Comparison of ENCODE assay signal across 9 cellular contexts in the genomic region with DNA sequence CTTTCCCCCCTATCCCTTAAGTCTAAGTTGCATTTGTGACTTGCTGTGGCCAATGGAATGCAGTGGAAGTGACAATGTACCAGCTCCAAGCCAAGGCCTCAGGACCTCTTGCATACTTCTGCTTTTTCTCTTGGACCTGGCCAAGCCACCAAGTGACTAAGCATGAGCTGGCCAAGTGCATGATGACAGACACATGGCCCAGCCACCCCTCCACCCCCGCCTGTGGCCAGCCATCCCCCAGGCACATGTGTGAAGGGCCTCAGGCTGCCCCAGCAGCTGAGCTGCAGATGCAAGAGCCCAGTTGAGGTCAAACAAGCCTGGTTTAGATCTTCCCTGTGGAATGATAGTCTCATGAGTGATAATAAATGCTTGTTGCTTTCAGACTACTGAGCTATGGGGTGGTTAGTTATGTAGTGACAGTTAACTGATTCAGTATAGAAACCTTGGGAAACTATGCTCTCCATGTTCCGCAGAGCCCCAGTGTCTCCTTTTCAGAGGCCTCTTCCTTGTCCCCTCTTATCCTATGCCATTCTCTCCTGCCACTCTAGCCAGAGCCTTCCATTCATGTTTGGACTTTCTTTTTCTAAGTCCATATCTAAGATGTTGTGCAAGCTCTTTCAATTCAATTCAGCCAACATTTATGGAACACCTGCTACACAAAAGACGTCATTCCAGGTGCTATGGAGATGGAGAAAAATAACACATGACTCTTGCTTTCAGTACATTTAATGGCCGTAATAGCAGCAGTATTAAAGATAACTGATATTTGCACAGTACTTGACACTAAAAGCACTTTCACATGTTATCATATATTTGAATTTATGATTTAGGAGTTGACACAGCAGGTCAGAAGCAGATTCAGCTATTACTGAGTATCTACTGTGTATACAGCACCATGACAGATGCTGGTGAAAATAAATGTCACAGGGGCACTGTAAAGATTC. TPM values are rescaled to one million over a fixed set of nuclear protein-coding genes. Genes with fewer than 3 reads are reported as not detected.
A peak's percentile ranks its signal among the peaks of the same experiment; 100 is the strongest.
DNase-seq lines count a peak whose midpoint lies in the region; ATAC-seq lines count a peak whose summit lies in the region.
"Had no signal": no experiment of that assay in that cellular context is flagged by ENCODE, and none has a peak within 500 bp of the region (broad histone marks: within the 10 kb centered on the region; RNA-seq: fewer than 3 reads in every experiment).

No MANE protein-coding gene starts in this region.

- ATAC-seq in Right ventricle myocardium inferior, result peak; percentile 93
- no peak for ATAC-seq in HG02588 (IDR thresholded peaks at IDR 0.05; ENCODE audit: unreplicated experiment)

- intact Hi-C loops in Right ventricle myocardium inferior (cut with DNase I), result loop anchor here (5.0 to 10.0 kb wide), 2 partner anchors 89 to 851 kb away; no protein-coding TSS in a partner anchor

- DNase-seq in stimulated activated CD4-positive, alpha-beta T cell treated with anti-CD3 and anti-CD28 coated beads, Interleukin-15, amount 100 ng/mL, for 24 hours, result peak; percentile 10
- no peak for DNase-seq in stimulated activated CD4-positive, alpha-beta T cell treated with anti-CD3 and anti-CD28 coated beads, Interleukin-4, amount 100 ng/mL, for 1 hour
- peak; percentile 72 for DNase-seq in SK-N-DZ (ENCODE audit: low spot score)
- peak; percentile 90 for DNase-seq in Right ventricle myocardium inferior (ENCODE audit: missing footprints)
- peak; percentile 35 for DNase-seq in stimulated activated CD8-positive, alpha-beta memory T cell treated with anti-CD3 and anti-CD28 coated beads, Interleukin-4, amount 100 ng/mL, for 48 hours
- no peak for DNase-seq in NAMALWA (ENCODE audit: low spot score)
- DNase-seq in activated CD8-positive, alpha-beta memory T cell treated with anti-CD3 and anti-CD28 coated beads, Interleukin-2, amount 50 U/mL, for 48 hours, result no peak

RNA-seq across cellular contexts. Expression of a gene that starts 55.5 kb away (rescaled TPM):
- polyA plus RNA-seq in SK-N-DZ (2014; cell fraction: cytosol; rRNA removed), result 2.3 and 2.8 TPM in 2 replicates
- 3.2 and 3.6 TPM in 2 replicates for polyA plus RNA-seq in SK-N-DZ (2014; cell fraction: nucleus; rRNA removed)
- 0.54 TPM for total RNA-seq in Right ventricle myocardium inferior
- total RNA-seq: T-helper 2 cell treated with Interferon-gamma antibody and Interleukin-4, amounts not matched to agents 100 ng/mL and 5 ng/mL, for 36 hours had no signal

Comparison
In these comparisons a context has a peak if more than half of its experiments do, and no peak if none do; other contexts are left out.
1. DNase-seq: peak in stimulated activated CD4-positive, alpha-beta T cell treated with anti-CD3 and anti-CD28 coated beads, Interleukin-15, amount 100 ng/mL, for 24 hours (single experiment), SK-N-DZ (single experiment), Right ventricle myocardium inferior (single experiment) and stimulated activated CD8-positive, alpha-beta memory T cell treated with anti-CD3 and anti-CD28 coated beads, Interleukin-4, amount 100 ng/mL, for 48 hours (single experiment); none in stimulated activated CD4-positive, alpha-beta T cell treated with anti-CD3 and anti-CD28 coated beads, Interleukin-4, amount 100 ng/mL, for 1 hour (single experiment), NAMALWA (single experiment) and activated CD8-positive, alpha-beta memory T cell treated with anti-CD3 and anti-CD28 coated beads, Interleukin-2, amount 50 U/mL, for 48 hours (single experiment).